2 cellular contexts compared by ENCODE assay signal in genomic region chr16:56999409-57000270, GRCh38.
TF ChIP-seq lines count a peak whose summit lies in the region.

No MANE protein-coding gene starts in this region.

TF ChIP-seq in IMR-90, 13 proteins besides CTCF, POLR2A, EP300 and RAD21:
- TF ChIP-seq RCOR1 (IDR thresholded peaks at IDR 0.05; ENCODE audit: insufficient replicate concordance, low read length) (no peak), MAFK (IDR thresholded peaks at IDR 0.05; ENCODE audit: low read depth, low read length) (no peak), BHLHE40 (IDR thresholded peaks at IDR 0.05; ENCODE audit: low read depth, low read length) (no peak), RFX5 (IDR thresholded peaks at IDR 0.05; ENCODE audit: low read depth, low read length) (no peak), MAZ (IDR thresholded peaks at IDR 0.05; ENCODE audit: borderline replicate concordance, low read depth, low read length) (no peak), CEBPB (IDR thresholded peaks at IDR 0.05; ENCODE audit: low read depth, low read length) (no peak), MXI1 (IDR thresholded peaks at IDR 0.05; ENCODE audit: borderline replicate concordance, low read depth, low read length) (no peak), SMC3 (IDR thresholded peaks at IDR 0.05; ENCODE audit: low read depth, low read length) (no peak), NFE2L2 (IDR thresholded peaks at IDR 0.05; ENCODE audit: low read depth, low read length) (no peak), FOS (IDR thresholded peaks at IDR 0.05; ENCODE audit: low read depth, low read length) (no peak), CHD1 (IDR thresholded peaks at IDR 0.05; ENCODE audit: low read depth, low read length) (no peak)
- TF ChIP-seq, protein P1, sequence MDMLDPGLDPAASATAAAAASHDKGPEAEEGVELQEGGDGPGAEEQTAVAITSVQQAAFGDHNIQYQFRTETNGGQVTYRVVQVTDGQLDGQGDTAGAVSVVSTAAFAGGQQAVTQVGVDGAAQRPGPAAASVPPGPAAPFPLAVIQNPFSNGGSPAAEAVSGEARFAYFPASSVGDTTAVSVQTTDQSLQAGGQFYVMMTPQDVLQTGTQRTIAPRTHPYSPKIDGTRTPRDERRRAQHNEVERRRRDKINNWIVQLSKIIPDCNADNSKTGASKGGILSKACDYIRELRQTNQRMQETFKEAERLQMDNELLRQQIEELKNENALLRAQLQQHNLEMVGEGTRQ (IDR thresholded peaks at IDR 0.05; ENCODE audit: low read depth, low read length) = no peak
- TF ChIP-seq, protein P2, sequence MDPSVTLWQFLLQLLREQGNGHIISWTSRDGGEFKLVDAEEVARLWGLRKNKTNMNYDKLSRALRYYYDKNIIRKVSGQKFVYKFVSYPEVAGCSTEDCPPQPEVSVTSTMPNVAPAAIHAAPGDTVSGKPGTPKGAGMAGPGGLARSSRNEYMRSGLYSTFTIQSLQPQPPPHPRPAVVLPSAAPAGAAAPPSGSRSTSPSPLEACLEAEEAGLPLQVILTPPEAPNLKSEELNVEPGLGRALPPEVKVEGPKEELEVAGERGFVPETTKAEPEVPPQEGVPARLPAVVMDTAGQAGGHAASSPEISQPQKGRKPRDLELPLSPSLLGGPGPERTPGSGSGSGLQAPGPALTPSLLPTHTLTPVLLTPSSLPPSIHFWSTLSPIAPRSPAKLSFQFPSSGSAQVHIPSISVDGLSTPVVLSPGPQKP (IDR thresholded peaks at IDR 0.05; ENCODE audit: borderline replicate concordance, low read depth, low read length) = no peak

TF ChIP-seq in K562, 482 proteins besides CTCF, POLR2A, EP300 and RAD21:
- TF ChIP-seq, protein P3, sequence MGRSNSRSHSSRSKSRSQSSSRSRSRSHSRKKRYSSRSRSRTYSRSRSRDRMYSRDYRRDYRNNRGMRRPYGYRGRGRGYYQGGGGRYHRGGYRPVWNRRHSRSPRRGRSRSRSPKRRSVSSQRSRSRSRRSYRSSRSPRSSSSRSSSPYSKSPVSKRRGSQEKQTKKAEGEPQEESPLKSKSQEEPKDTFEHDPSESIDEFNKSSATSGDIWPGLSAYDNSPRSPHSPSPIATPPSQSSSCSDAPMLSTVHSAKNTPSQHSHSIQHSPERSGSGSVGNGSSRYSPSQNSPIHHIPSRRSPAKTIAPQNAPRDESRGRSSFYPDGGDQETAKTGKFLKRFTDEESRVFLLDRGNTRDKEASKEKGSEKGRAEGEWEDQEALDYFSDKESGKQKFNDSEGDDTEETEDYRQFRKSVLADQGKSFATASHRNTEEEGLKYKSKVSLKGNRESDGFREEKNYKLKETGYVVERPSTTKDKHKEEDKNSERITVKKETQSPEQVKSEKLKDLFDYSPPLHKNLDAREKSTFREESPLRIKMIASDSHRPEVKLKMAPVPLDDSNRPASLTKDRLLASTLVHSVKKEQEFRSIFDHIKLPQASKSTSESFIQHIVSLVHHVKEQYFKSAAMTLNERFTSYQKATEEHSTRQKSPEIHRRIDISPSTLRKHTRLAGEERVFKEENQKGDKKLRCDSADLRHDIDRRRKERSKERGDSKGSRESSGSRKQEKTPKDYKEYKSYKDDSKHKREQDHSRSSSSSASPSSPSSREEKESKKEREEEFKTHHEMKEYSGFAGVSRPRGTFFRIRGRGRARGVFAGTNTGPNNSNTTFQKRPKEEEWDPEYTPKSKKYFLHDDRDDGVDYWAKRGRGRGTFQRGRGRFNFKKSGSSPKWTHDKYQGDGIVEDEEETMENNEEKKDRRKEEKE (IDR thresholded peaks at IDR 0.05; ENCODE audit: borderline replicate concordance in 1 of 2, control insufficient read depth in 1 of 2, low read depth in 2 of 2, low read length in 1 of 2) = no peak
- no peak for TF ChIP-seq BRD4 (IDR thresholded peaks at IDR 0.05)
- TF ChIP-seq HMG20A (CRISPR knock-in tag; conservative IDR thresholded peaks at IDR 0.05) = no peak
- no peak for TF ChIP-seq POLR2H (tag; IDR thresholded peaks at IDR 0.05; ENCODE audit: low read depth)
- no peak for TF ChIP-seq MTA3 (IDR thresholded peaks at IDR 0.05; ENCODE audit: borderline replicate concordance)
- TF ChIP-seq SMARCC2 (IDR thresholded peaks at IDR 0.05; ENCODE audit: low read depth) = no peak
- no peak for TF ChIP-seq SMAD3 (CRISPR knock-in tag; conservative IDR thresholded peaks at IDR 0.05)
TF ChIP-seq in K562: peak in this region for 0.
